In the genomic region with DNA sequence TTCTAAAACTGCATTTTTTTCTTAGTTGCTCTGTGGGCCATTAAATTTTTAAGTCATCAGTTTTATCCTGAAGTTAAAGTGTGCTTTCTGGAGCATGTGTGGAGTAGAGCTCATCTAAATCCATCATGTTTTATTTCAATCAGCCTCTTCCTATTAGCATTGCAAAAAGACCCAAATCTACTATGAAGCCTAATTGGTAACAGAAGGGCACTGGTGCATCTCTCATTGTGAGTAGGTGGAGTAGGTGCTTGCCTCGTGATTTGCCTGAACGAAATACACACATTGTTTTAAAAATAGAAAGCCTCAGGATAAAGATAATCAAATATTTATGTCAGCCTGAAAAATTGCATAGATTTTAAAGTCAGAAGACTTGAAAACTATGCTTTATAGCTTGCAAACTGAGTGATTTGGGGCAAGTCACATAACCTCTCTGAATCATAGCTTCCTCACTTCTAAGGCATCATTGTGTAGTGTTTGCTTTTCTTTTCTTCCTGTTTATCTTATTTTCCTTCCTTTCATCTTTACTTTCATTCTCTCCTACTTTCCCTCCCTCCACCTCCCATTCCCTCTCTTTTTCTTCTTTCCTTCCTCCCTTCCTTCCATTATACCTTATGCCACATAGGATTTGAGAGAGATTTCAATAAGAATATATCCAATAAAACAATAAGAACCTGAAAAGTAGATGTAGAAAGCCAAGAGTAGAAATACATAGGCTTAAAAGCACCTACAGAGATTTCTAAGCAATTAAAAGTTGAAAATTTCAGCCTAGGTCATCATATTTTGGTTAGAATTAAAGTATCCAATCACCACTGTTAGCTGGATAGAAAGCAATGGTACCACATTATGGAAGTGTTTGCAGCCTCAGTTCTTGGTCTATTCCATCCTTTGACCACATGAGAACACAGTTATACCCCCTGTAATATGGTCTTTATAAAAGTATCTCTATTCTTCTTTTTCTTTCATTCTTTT, we compare ENCODE assay signal across 2 cellular contexts.
TF ChIP-seq lines count a peak whose summit lies in the region.

No MANE protein-coding gene starts in this region.

TF ChIP-seq in HEK293, 187 proteins besides CTCF, POLR2A, EP300 and RAD21:
- TF ChIP-seq PRDM1 (tag by site-specific recombination; IDR thresholded peaks at IDR 0.05) (peak; percentile 75), ZNF426 (tag by site-specific recombination; IDR thresholded peaks at IDR 0.05) (no peak), ZNF221 (tag by site-specific recombination; IDR thresholded peaks at IDR 0.05; ENCODE audit: borderline replicate concordance) (no peak), OSR2 (tag by site-specific recombination; IDR thresholded peaks at IDR 0.05) (no peak), ZNF23 (tag by site-specific recombination; IDR thresholded peaks at IDR 0.05; ENCODE audit: borderline replicate concordance) (no peak)
- TF ChIP-seq, protein P1, sequence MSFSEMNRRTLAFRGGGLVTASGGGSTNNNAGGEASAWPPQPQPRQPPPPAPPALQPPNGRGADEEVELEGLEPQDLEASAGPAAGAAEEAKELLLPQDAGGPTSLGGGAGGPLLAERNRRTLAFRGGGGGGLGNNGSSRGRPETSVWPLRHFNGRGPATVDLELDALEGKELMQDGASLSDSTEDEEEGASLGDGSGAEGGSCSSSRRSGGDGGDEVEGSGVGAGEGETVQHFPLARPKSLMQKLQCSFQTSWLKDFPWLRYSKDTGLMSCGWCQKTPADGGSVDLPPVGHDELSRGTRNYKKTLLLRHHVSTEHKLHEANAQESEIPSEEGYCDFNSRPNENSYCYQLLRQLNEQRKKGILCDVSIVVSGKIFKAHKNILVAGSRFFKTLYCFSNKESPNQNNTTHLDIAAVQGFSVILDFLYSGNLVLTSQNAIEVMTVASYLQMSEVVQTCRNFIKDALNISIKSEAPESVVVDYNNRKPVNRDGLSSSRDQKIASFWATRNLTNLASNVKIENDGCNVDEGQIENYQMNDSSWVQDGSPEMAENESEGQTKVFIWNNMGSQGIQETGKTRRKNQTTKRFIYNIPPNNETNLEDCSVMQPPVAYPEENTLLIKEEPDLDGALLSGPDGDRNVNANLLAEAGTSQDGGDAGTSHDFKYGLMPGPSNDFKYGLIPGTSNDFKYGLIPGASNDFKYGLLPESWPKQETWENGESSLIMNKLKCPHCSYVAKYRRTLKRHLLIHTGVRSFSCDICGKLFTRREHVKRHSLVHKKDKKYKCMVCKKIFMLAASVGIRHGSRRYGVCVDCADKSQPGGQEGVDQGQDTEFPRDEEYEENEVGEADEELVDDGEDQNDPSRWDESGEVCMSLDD (tag by site-specific recombination; IDR thresholded peaks at IDR 0.05): no peak

TF ChIP-seq in H1, 55 proteins besides CTCF, POLR2A, EP300 and RAD21:
- TF ChIP-seq KDM1A (IDR thresholded peaks at IDR 0.05; ENCODE audit: borderline replicate concordance, low read length) (no peak), PHF8 (conservative IDR thresholded peaks at IDR 0.05; ENCODE audit: low read depth, low read length) (no peak), EZH2 (IDR thresholded peaks at IDR 0.05; ENCODE audit: low read depth, low read length, severe bottlenecking) (no peak), YY1 (IDR thresholded peaks at IDR 0.05; ENCODE audit: low read depth, low read length) (no peak), BCL11A (IDR thresholded peaks at IDR 0.05; ENCODE audit: low read depth in 2 of 2, low read length in 2 of 2) (no peak), CREB1 (IDR thresholded peaks at IDR 0.05) (no peak), CEBPB (IDR thresholded peaks at IDR 0.05; ENCODE audit: low read depth, low read length) (no peak), HDAC6 (IDR thresholded peaks at IDR 0.05; ENCODE audit: low read depth, low read length) (no peak)
- TF ChIP-seq, protein P2, sequence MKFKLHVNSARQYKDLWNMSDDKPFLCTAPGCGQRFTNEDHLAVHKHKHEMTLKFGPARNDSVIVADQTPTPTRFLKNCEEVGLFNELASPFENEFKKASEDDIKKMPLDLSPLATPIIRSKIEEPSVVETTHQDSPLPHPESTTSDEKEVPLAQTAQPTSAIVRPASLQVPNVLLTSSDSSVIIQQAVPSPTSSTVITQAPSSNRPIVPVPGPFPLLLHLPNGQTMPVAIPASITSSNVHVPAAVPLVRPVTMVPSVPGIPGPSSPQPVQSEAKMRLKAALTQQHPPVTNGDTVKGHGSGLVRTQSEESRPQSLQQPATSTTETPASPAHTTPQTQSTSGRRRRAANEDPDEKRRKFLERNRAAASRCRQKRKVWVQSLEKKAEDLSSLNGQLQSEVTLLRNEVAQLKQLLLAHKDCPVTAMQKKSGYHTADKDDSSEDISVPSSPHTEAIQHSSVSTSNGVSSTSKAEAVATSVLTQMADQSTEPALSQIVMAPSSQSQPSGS (IDR thresholded peaks at IDR 0.05; ENCODE audit: low read length): no peak
